8 cellular contexts compared by ENCODE assay signal in genomic region chr1:18883636-18884418, GRCh38. TPM values are rescaled to one million over a fixed set of nuclear protein-coding genes. Genes with fewer than 3 reads are reported as not detected.
DNase-seq lines count a peak whose midpoint lies in the region; ATAC-seq lines count a peak whose summit lies in the region.

No MANE protein-coding gene starts in this region.

- no peak overlapping the region for H3K4me3 ChIP-seq in mesenchymal stem cell (ENCODE audit: insufficient read depth in 1 of 2, low read depth in 1 of 2, low read length in 2 of 2)

- H3K23ac ChIP-seq in mesenchymal stem cell (ENCODE audit: low read length in 2 of 2) = no peak overlapping the region

- ATAC-seq in Right ventricle myocardium inferior (peak; percentile 51), HG03196 (IDR thresholded peaks at IDR 0.05; ENCODE audit: unreplicated experiment) (no peak)

- no peak overlapping the region for H3K14ac ChIP-seq in mesenchymal stem cell (ENCODE audit: low read length in 2 of 2)

- DNase-seq in Right ventricle myocardium inferior (ENCODE audit: missing footprints) (peak; percentile 83), cardiac septum (ENCODE audit: low spot score) (no peak), NCI-H2227 (lab: John Stamatoyannopoulos, UW; ENCODE audit: unreplicated experiment) (peak; percentile 89), dermis microvascular lymphatic vessel endothelial cell (ENCODE audit: low read depth in 2 of 2) (peak; percentile 38 to 78), mesenchymal stem cell (peak; percentile 71)
- peak; percentile 50 to 67 for DNase-seq in activated CD4-positive, alpha-beta T cell treated with anti-CD3 and anti-CD28 coated beads, Interleukin-2, amount 50 U/mL, for 24 hours (ENCODE audit: low read depth in 1 of 2, low spot score in 1 of 2)
- DNase-seq in stimulated activated CD8-positive, alpha-beta memory T cell treated with anti-CD3 and anti-CD28 coated beads, Interleukin-15, amount 100 ng/mL, for 4 hours (ENCODE audit: low read depth in 2 of 2) = peak; percentile 22 to 49

- no peaks in the 10 kb centered on the region for H3K9me3 ChIP-seq in mesenchymal stem cell (ENCODE audit: control insufficient read depth, low read length)

- intact Hi-C loops in Right ventricle myocardium inferior (cut with DNase I) = loop anchor here (5.0 kb wide), 1 partner anchor 203 kb away; no protein-coding TSS in a partner anchor
- intact Hi-C loops in cardiac septum (cut with DNase I) = loop anchor here (5.0 kb wide), 1 partner anchor 213 kb away; no protein-coding TSS in a partner anchor

- no peak overlapping the region for H3K4me2 ChIP-seq in mesenchymal stem cell (ENCODE audit: low read length, poor library complexity, severe bottlenecking)

- H2BK12ac ChIP-seq in mesenchymal stem cell (ENCODE audit: low read length in 2 of 2) = no peak overlapping the region

- H3K79me1 ChIP-seq in mesenchymal stem cell (replicated peaks; ENCODE audit: low read length, poor library complexity, severe bottlenecking) = no peaks in the 10 kb centered on the region

- no peak overlapping the region for H3K27ac ChIP-seq in mesenchymal stem cell (ENCODE audit: low read length, poor library complexity, severe bottlenecking)

- no peak overlapping the region for H2BK5ac ChIP-seq in mesenchymal stem cell (ENCODE audit: low read depth, low read length, poor library complexity, severe bottlenecking)

- H3K4ac ChIP-seq in mesenchymal stem cell (ENCODE audit: low read depth in 1 of 2, low read length in 2 of 2) = no peak overlapping the region

- no peaks in the 10 kb centered on the region for H3K27me3 ChIP-seq in mesenchymal stem cell (ENCODE audit: control insufficient read depth in 1 of 2, insufficient read depth in 1 of 2, low read length in 2 of 2)

- no peak overlapping the region for H2BK120ac ChIP-seq in mesenchymal stem cell (ENCODE audit: low read depth, low read length)

- peaks cover 12% of the 10 kb centered on the region for H3K4me1 ChIP-seq in mesenchymal stem cell (ENCODE audit: control insufficient read depth, insufficient read depth, low read depth, low read length)

- no peak overlapping the region for H3K18ac ChIP-seq in mesenchymal stem cell (ENCODE audit: low read depth in 1 of 2, low read length in 2 of 2)

- 61% methylated on average over 14 of the region's 14 CpGs for WGBS in mesenchymal stem cell

- peak overlapping the region; percentile 39 for H3K9ac ChIP-seq in mesenchymal stem cell (ENCODE audit: low read length)

- H3K36me3 ChIP-seq in mesenchymal stem cell (ENCODE audit: control insufficient read depth in 1 of 2, insufficient read depth in 2 of 2, low read depth in 1 of 2, low read length in 2 of 2) = peaks cover 6 to 54% of the 10 kb centered on the region in 2 experiments

- H2BK15ac ChIP-seq in mesenchymal stem cell (ENCODE audit: low read depth, poor library complexity, severe bottlenecking) = no peak overlapping the region

- no peak overlapping the region for H2AK5ac ChIP-seq in mesenchymal stem cell (ENCODE audit: low read length, severe bottlenecking)

- H4K91ac ChIP-seq in mesenchymal stem cell (ENCODE audit: low read length) = no peak overlapping the region

- no peak overlapping the region for H4K8ac ChIP-seq in mesenchymal stem cell (ENCODE audit: low read length)

- H2AFZ ChIP-seq in mesenchymal stem cell (ENCODE audit: low read depth, low read length) = no peak overlapping the region

RNA-seq across cellular contexts. Expression of gene ALDH4A1, which starts 18.5 kb away (rescaled TPM):
- 31.2 TPM for total RNA-seq in Right ventricle myocardium inferior
- total RNA-seq in cardiac septum = 50.3 TPM
- 12.7 and 16.4 TPM in 2 replicates for total RNA-seq in dermis microvascular lymphatic vessel endothelial cell
- 7.7 TPM for polyA plus RNA-seq in mesenchymal stem cell (2013, experiment 1 of 2)
- 7.8 TPM for polyA plus RNA-seq in mesenchymal stem cell (2013, experiment 2 of 2)

RNA-seq across cellular contexts. Expression of gene TAS1R2, which starts 24.4 kb away (rescaled TPM):
- total RNA-seq in Right ventricle myocardium inferior = not detected
- total RNA-seq in cardiac septum = not detected
- not detected in 2 replicates for total RNA-seq in dermis microvascular lymphatic vessel endothelial cell
- not detected for polyA plus RNA-seq in mesenchymal stem cell (2013, experiment 1 of 2)
- polyA plus RNA-seq in mesenchymal stem cell (2013, experiment 2 of 2) = not detected
